ENCODE assay signal across 25 cellular contexts in genomic region chr15:44094776-44095175, GRCh38.
DNase-seq lines count a peak whose midpoint lies in the region; ATAC-seq, FAIRE-seq and TF ChIP-seq lines count a peak whose summit lies in the region.
"Had no signal": no experiment of that assay in that cellular context is flagged by ENCODE, and none has a peak within 500 bp of the region (broad histone marks: within the 10 kb centered on the region; RNA-seq: fewer than 3 reads in every experiment).

No MANE protein-coding gene starts in this region.

- peak; percentile 50 for DNase-seq in A673 (ENCODE audit: low spot score)
- no peak for DNase-seq in HCT116 (ENCODE audit: low read depth, low spot score)
- DNase-seq in astrocyte (ENCODE audit: low read depth): no peak
- DNase-seq in fibroblast of peridontal ligament (ENCODE audit: extremely low read depth): peak; percentile 55
- DNase-seq in activated CD4-positive, alpha-beta T cell treated with anti-CD3 and anti-CD28 coated beads for 36 hours: no peak
- no peak for DNase-seq in NCI-H1436 (lab: John Stamatoyannopoulos, UW)
- no peak for DNase-seq in left ventricle myocardium superior
- DNase-seq: 8988T; CD4-positive, alpha-beta memory T cell; DMS153; IMR-90; Karpas-422; NCI-H1092 treated with DMSO at 0.1 percent for 48 hours; NCI-H2081; NCI-H2171 treated with DMSO at 0.1 percent for 48 hours; NCI-H510A; NCI-H748 treated with DMSO at 0.1 percent for 48 hours; NK-92 treated with Interleukin-12 subunit alpha and Interleukin-12 subunit beta, amount 100 ng/mL, for 24 hours; SHP77 had no signal

- H3K4me1 Mint-ChIP-seq in astrocyte (ENCODE audit: low read depth, unreplicated experiment): peaks cover 24% of the 10 kb centered on the region
- no peaks in the 10 kb centered on the region for H3K4me1 Mint-ChIP-seq in activated CD4-positive, alpha-beta T cell treated with anti-CD3 and anti-CD28 coated beads for 36 hours
- H3K4me1 Mint-ChIP-seq: CD4-positive, alpha-beta memory T cell had no signal

- H3K27ac ChIP-seq in A673 (ENCODE audit: low read depth, low read length, poor library complexity, severe bottlenecking) (no peak overlapping the region), HCT116 (ENCODE audit: low read depth, low read length) (no peak overlapping the region), astrocyte (ENCODE audit: low read depth, low read length) (peak overlapping the region; percentile 34)
- H3K27ac ChIP-seq: BLaER1, SK-N-MC had no signal

- BruUV-seq in A673 (replicated peaks; lab: Mats Ljungman, UMichigan): no TSS peak
- no TSS peak for BruUV-seq in HCT116 (replicated peaks; lab: Mats Ljungman, UMichigan)

- no peak for FAIRE-seq in astrocyte (lab: Jason Lieb, UNC)
- FAIRE-seq: GM12891, GM18507, H1 had no signal

- H3K4me2 ChIP-seq in HCT116 (ENCODE audit: low read length) (peak overlapping the region; percentile 36), astrocyte (ENCODE audit: low read length) (peak overlapping the region; percentile 26)
- H3K4me2 ChIP-seq: BLaER1 had no signal

- no peak overlapping the region for H3K9ac ChIP-seq in HCT116 (ENCODE audit: low read length)
- no peak overlapping the region for H3K9ac ChIP-seq in astrocyte (ENCODE audit: low read length)
- H3K9ac ChIP-seq: BLaER1 had no signal

- intact Hi-C loops in A673 (cut with micrococcal nuclease; ENCODE audit: unreplicated experiment): no loop called here
- intact Hi-C loops in HCT116 (cut with micrococcal nuclease): no loop called here
- intact Hi-C loops in activated CD4-positive, alpha-beta T cell treated with anti-CD3 and anti-CD28 coated beads for 36 hours (cut with DNase I, micrococcal nuclease): no loop called here
- intact Hi-C loops in left ventricle myocardium superior (cut with micrococcal nuclease): no loop called here

- H3K36me3 ChIP-seq in A673 (ENCODE audit: insufficient read depth, low read length, poor library complexity, severe bottlenecking) (no peaks in the 10 kb centered on the region), HCT116 (ENCODE audit: control insufficient read depth in 1 of 2, insufficient read depth in 2 of 2, low read length in 2 of 2) (no peaks in the 10 kb centered on the region), astrocyte (ENCODE audit: insufficient read depth, low read length) (no peaks in the 10 kb centered on the region)
- H3K36me3 ChIP-seq: BLaER1 had no signal

- TF ChIP-seq POLR2A in HCT116 (IDR thresholded peaks at IDR 0.05; ENCODE audit: borderline replicate concordance, extremely low read depth, insufficient read depth, insufficient read length): no peak

- H3K4me3 ChIP-seq in A673 (ENCODE audit: low read depth, low read length, poor library complexity, severe bottlenecking) (no peak overlapping the region), HCT116 (replicated peaks in 1 of 2; ENCODE audit: low read depth in 1 of 2, low read length in 2 of 2) (no peak overlapping the region), astrocyte (ENCODE audit: insufficient read depth, low read depth, low read length) (no peak overlapping the region)
- H3K4me3 ChIP-seq: BLaER1, SK-N-MC had no signal

- ATAC-seq in HCT116 (no peak), HG03097 (IDR thresholded peaks at IDR 0.05; ENCODE audit: low FRiP score, unreplicated experiment) (no peak), left ventricle myocardium superior (no peak)
- no peak for ATAC-seq in activated CD4-positive, alpha-beta T cell treated with anti-CD3 and anti-CD28 coated beads for 36 hours

- no peak overlapping the region for H3K4me3 Mint-ChIP-seq in astrocyte (ENCODE audit: unreplicated experiment)
- no peak overlapping the region for H3K4me3 Mint-ChIP-seq in activated CD4-positive, alpha-beta T cell treated with anti-CD3 and anti-CD28 coated beads for 36 hours
- H3K4me3 Mint-ChIP-seq: CD4-positive, alpha-beta memory T cell had no signal

- H3K27me3 Mint-ChIP-seq in astrocyte (ENCODE audit: low read depth, unreplicated experiment): no peaks in the 10 kb centered on the region
- peaks cover 6% of the 10 kb centered on the region for H3K27me3 Mint-ChIP-seq in activated CD4-positive, alpha-beta T cell treated with anti-CD3 and anti-CD28 coated beads for 36 hours

- CTCF ChIA-PET in A673 (lab: Charles Lee) (no interaction called here), HCT116 (lab: Charles Lee) (no interaction called here)
- CTCF ChIA-PET in activated CD4-positive, alpha-beta T cell treated with anti-CD3 and anti-CD28 coated beads for 36 hours (lab: Charles Lee): interaction anchor here (0.8 to 1.9 kb wide), 3 partner anchors 9 to 29 kb away, joined by 3 to 4 read pairs (median 3); no protein-coding TSS in a partner anchor

- no peak for TF ChIP-seq CTCF in A673 (conservative IDR thresholded peaks at IDR 0.05; ENCODE audit: low read depth, low read length)
- TF ChIP-seq CTCF in HCT116 (IDR thresholded peaks at IDR 0.05 in 2 of 3, conservative IDR thresholded peaks at IDR 0.05 in 1 of 3; ENCODE audit: borderline replicate concordance in 1 of 3, insufficient read depth in 1 of 3, low read depth in 2 of 3, low read length in 2 of 3): no peak
- TF ChIP-seq CTCF in astrocyte (IDR thresholded peaks at IDR 0.05; ENCODE audit: insufficient read depth, low read depth, low read length): no peak

- RAD21 ChIA-PET in HCT116 (lab: Charles Lee; ENCODE audit: low non-redundant PET in 1 of 2, low total read pairs in 2 of 2, uncharacterized antibody in 2 of 2, unreplicated experiment in 2 of 2): no interaction called here

- H4K20me1 ChIP-seq in HCT116 (ENCODE audit: insufficient read depth) (no peaks in the 10 kb centered on the region), astrocyte (ENCODE audit: insufficient read depth, low read length) (peaks cover 4% of the 10 kb centered on the region)
- H4K20me1 ChIP-seq: BLaER1 had no signal

- H3K27me3 ChIP-seq in A673 (replicated peaks; ENCODE audit: insufficient read depth, low read depth, low read length, poor library complexity): no peaks in the 10 kb centered on the region
- no peaks in the 10 kb centered on the region for H3K27me3 ChIP-seq in HCT116 (ENCODE audit: insufficient read depth, low read length)
- no peaks in the 10 kb centered on the region for H3K27me3 ChIP-seq in astrocyte (ENCODE audit: insufficient read depth, low read length)
- H3K27me3 ChIP-seq: BLaER1 had no signal

- H3K79me2 ChIP-seq in HCT116 (ENCODE audit: insufficient read depth, low read length) (peaks cover 71% of the 10 kb centered on the region), astrocyte (ENCODE audit: insufficient read depth, low read length) (peaks cover 71% of the 10 kb centered on the region)

- peak overlapping the region; percentile 18 for H3K27ac Mint-ChIP-seq in astrocyte (ENCODE audit: unreplicated experiment)
- no peak overlapping the region for H3K27ac Mint-ChIP-seq in activated CD4-positive, alpha-beta T cell treated with anti-CD3 and anti-CD28 coated beads for 36 hours
- H3K27ac Mint-ChIP-seq: CD4-positive, alpha-beta memory T cell had no signal

- POLR2A ChIA-PET in A673 (lab: Charles Lee; ENCODE audit: low non-redundant PET): no interaction called here
- POLR2A ChIA-PET in HCT116 (lab: Charles Lee): no interaction called here
- POLR2A ChIA-PET in activated CD4-positive, alpha-beta T cell treated with anti-CD3 and anti-CD28 coated beads for 36 hours (lab: Charles Lee): interaction anchor here (0.6 kb wide), 1 partner anchor 387 kb away, joined by 3 read pairs; no protein-coding TSS in a partner anchor

- no peaks in the 10 kb centered on the region for H3K9me3 Mint-ChIP-seq in astrocyte (ENCODE audit: unreplicated experiment)
- no peaks in the 10 kb centered on the region for H3K9me3 Mint-ChIP-seq in activated CD4-positive, alpha-beta T cell treated with anti-CD3 and anti-CD28 coated beads for 36 hours (ENCODE audit: low read depth)

- no peak for TF ChIP-seq RAD21 in HCT116 (IDR thresholded peaks at IDR 0.05; ENCODE audit: low read depth)

- H3K9me3 ChIP-seq in A673 (ENCODE audit: low read depth, low read length, poor library complexity, severe bottlenecking): no peaks in the 10 kb centered on the region
- no peaks in the 10 kb centered on the region for H3K9me3 ChIP-seq in HCT116 (ENCODE audit: control insufficient read depth in 1 of 2, insufficient read depth in 1 of 2, low read depth in 1 of 2, low read length in 2 of 2)
- no peaks in the 10 kb centered on the region for H3K9me3 ChIP-seq in astrocyte (ENCODE audit: insufficient read depth, low read depth, low read length)
- H3K9me3 ChIP-seq: BLaER1 had no signal

- H3K4me1 ChIP-seq in A673 (ENCODE audit: insufficient read depth, low read length, poor library complexity, severe bottlenecking): no peaks in the 10 kb centered on the region
- H3K4me1 ChIP-seq in HCT116 (ENCODE audit: control insufficient read depth in 1 of 2, insufficient read depth in 2 of 2, low read length in 2 of 2): peaks cover 0 to 33% of the 10 kb centered on the region in 2 experiments; a peak in 2 of 4 replicates
- H3K4me1 ChIP-seq in astrocyte (ENCODE audit: insufficient read depth, low read length): peaks cover 29% of the 10 kb centered on the region
- H3K4me1 ChIP-seq: BLaER1 had no signal

- H2AFZ ChIP-seq in HCT116 (ENCODE audit: low read depth, low read length, poor library complexity, severe bottlenecking): no peak overlapping the region
- no peak overlapping the region for H2AFZ ChIP-seq in astrocyte (ENCODE audit: low read depth, low read length)

- no peaks in the 10 kb centered on the region for H3K9me2 ChIP-seq in HCT116 (ENCODE audit: insufficient read depth)

- peaks cover 8% of the 10 kb centered on the region for H3K36me3 Mint-ChIP-seq in astrocyte (ENCODE audit: low read depth, unreplicated experiment)
- H3K36me3 Mint-ChIP-seq in activated CD4-positive, alpha-beta T cell treated with anti-CD3 and anti-CD28 coated beads for 36 hours (ENCODE audit: low read depth): no peaks in the 10 kb centered on the region
- H3K36me3 Mint-ChIP-seq: CD4-positive, alpha-beta memory T cell had no signal

Comparison
In these comparisons a context has a peak if more than half of its experiments do, and no peak if none do; other contexts are left out.
1. DNase-seq: peak in A673 (single experiment) and fibroblast of peridontal ligament (single experiment); none in HCT116 (single experiment), astrocyte (single experiment), activated CD4-positive, alpha-beta T cell treated with anti-CD3 and anti-CD28 coated beads for 36 hours (single experiment), NCI-H1436 (single experiment) and left ventricle myocardium superior (single experiment).